In genomic region chr11:96218013-96218412, GRCh38 we compare ENCODE assay signal across 22 cellular contexts.
DNase-seq lines count a peak whose midpoint lies in the region; ATAC-seq and TF ChIP-seq lines count a peak whose summit lies in the region.
"Had no signal": no experiment of that assay in that cellular context is flagged by ENCODE, and none has a peak within 500 bp of the region (broad histone marks: within the 10 kb centered on the region; RNA-seq: fewer than 3 reads in every experiment).

No MANE protein-coding gene starts in this region.

- H3K4ac ChIP-seq in IMR-90 (ENCODE audit: low read depth, low read length) (no peak overlapping the region), trophoblast cell (ENCODE audit: low read depth, low read length) (peak overlapping the region; percentile 6)

- no peak overlapping the region for H3K27ac ChIP-seq in IMR-90 (ENCODE audit: insufficient read depth, low read length)
- peak overlapping the region; percentile 78 for H3K27ac ChIP-seq in trophoblast cell (ENCODE audit: low read depth, low read length)
- H3K27ac ChIP-seq: A549, C4-2B, foreskin keratinocyte had no signal

- H3K9ac ChIP-seq in IMR-90 (ENCODE audit: low read depth, low read length), result no peak overlapping the region
- no peak overlapping the region for H3K9ac ChIP-seq in trophoblast cell (ENCODE audit: low read length)

- ATAC-seq in IMR-90 (ENCODE audit: low read depth), result no peak
- no peak for ATAC-seq in central memory CD8-positive, alpha-beta T cell (replicated peaks; ENCODE audit: extremely low read depth, poor library complexity, severe bottlenecking)
- ATAC-seq in sciatic nerve, result no peak
- ATAC-seq: A549; activated T-helper 17 cell treated with anti-CD3 and anti-CD28 coated beads, Interleukin-2, amount 50 U/mL, for 72 hours; foreskin keratinocyte; GM12878 had no signal

- no peak overlapping the region for H4K12ac ChIP-seq in trophoblast cell (ENCODE audit: low read depth, low read length)

- H3K9me3 ChIP-seq in IMR-90 (ENCODE audit: control insufficient read depth, insufficient read depth, low read length) (no peaks in the 10 kb centered on the region), trophoblast cell (ENCODE audit: insufficient read depth, low read depth, low read length) (no peaks in the 10 kb centered on the region)
- H3K9me3 ChIP-seq: A549 had no signal

- H3K14ac ChIP-seq in IMR-90 (replicated peaks; ENCODE audit: low read depth, low read length), result no peak overlapping the region
- no peak overlapping the region for H3K14ac ChIP-seq in trophoblast cell (ENCODE audit: low read length)

- in situ Hi-C loops in IMR-90 (cut with MboI; ENCODE audit: low sequenced_read_pairs), result no loop called here

- H3K4me2 ChIP-seq in IMR-90 (ENCODE audit: low read depth, low read length), result 0 out of 2 replicates have a peak overlapping the region, but pooled peaks have one; percentile 2
- no peak overlapping the region for H3K4me2 ChIP-seq in trophoblast cell (ENCODE audit: low read length)
- H3K4me2 ChIP-seq: A549 had no signal

- no peak for TF ChIP-seq CTCF in IMR-90 (conservative IDR thresholded peaks at IDR 0.05; ENCODE audit: low read depth, low read length)

- H4K8ac ChIP-seq in IMR-90 (ENCODE audit: low read depth in 2 of 2, low read length in 2 of 2), result no peak overlapping the region
- no peak overlapping the region for H4K8ac ChIP-seq in trophoblast cell (ENCODE audit: low read depth, low read length)

- intact Hi-C loops in activated CD4-positive, alpha-beta memory T cell treated with anti-CD3 and anti-CD28 coated beads for 36 hours (cut with micrococcal nuclease), result no loop called here
- intact Hi-C loops in IMR-90 (cut with micrococcal nuclease) (loop anchor here (10.0 kb wide), 1 partner anchor 163 kb away; no protein-coding TSS in a partner anchor), sciatic nerve (cut with DNase I) (no loop called here)

- H3K18ac ChIP-seq in IMR-90 (ENCODE audit: low read depth, low read length) (no peak overlapping the region), trophoblast cell (ENCODE audit: low read length) (no peak overlapping the region)

- H3K27me3 ChIP-seq in IMR-90 (ENCODE audit: control insufficient read depth, insufficient read depth, low read length), result no peaks in the 10 kb centered on the region
- H3K27me3 ChIP-seq in trophoblast cell (ENCODE audit: insufficient read depth, low read length), result no peaks in the 10 kb centered on the region
- H3K27me3 ChIP-seq: foreskin keratinocyte had no signal

- H3K56ac ChIP-seq in IMR-90 (ENCODE audit: extremely low read depth, insufficient read depth, low read length), result no peak overlapping the region

- H4K5ac ChIP-seq in IMR-90 (ENCODE audit: low read depth, low read length), result no peak overlapping the region

- H3K4me1 ChIP-seq in IMR-90 (ENCODE audit: control insufficient read depth, insufficient read depth, low read length), result peaks cover 34% of the 10 kb centered on the region
- peaks cover 15 to 31% of the 10 kb centered on the region in 2 experiments for H3K4me1 ChIP-seq in trophoblast cell (ENCODE audit: control insufficient read depth in 1 of 2, insufficient read depth in 2 of 2, low read length in 2 of 2)

- peak overlapping the region; percentile 20 for H2BK5ac ChIP-seq in IMR-90 (ENCODE audit: low read depth, low read length, poor library complexity, severe bottlenecking)
- peak overlapping the region; percentile 45 for H2BK5ac ChIP-seq in trophoblast cell (ENCODE audit: low read depth, low read length, poor library complexity)

- H3K79me1 ChIP-seq in IMR-90 (ENCODE audit: low read depth in 1 of 2, low read length in 2 of 2) (peaks cover 28 to 76% of the 10 kb centered on the region in 2 experiments), trophoblast cell (ENCODE audit: low read length) (peaks cover 43% of the 10 kb centered on the region)

- POLR2A ChIA-PET in activated CD4-positive, alpha-beta memory T cell treated with anti-CD3 and anti-CD28 coated beads for 36 hours (lab: Charles Lee), result interaction anchor here (1.0 kb wide), 1 partner anchor 12 kb away, joined by 3 read pairs; no protein-coding TSS in a partner anchor
- POLR2A ChIA-PET in activated CD4-positive, alpha-beta memory T cell treated with anti-CD3 and anti-CD28 coated beads, Interleukin-2, amount 10 ng/mL, durations not matched to agents 7 days and 5 days (lab: Charles Lee), result interaction anchor here (1.2 kb wide), 1 partner anchor 20 kb away, joined by 3 read pairs; no protein-coding TSS in a partner anchor
- POLR2A ChIA-PET in IMR-90 (lab: Charles Lee; ENCODE audit: unreplicated experiment), result no interaction called here

- DNase-seq in activated CD4-positive, alpha-beta memory T cell treated with anti-CD3 and anti-CD28 coated beads for 36 hours, result no peak
- DNase-seq in activated CD4-positive, alpha-beta memory T cell treated with anti-CD3 and anti-CD28 coated beads, Interleukin-2, amount 10 ng/mL, durations not matched to agents 7 days and 5 days, result no peak
- DNase-seq in IMR-90 (no peak), trophoblast cell (no peak), retina (no peak), Ammon's horn (ENCODE audit: low spot score) (no peak), sciatic nerve (ENCODE audit: low spot score) (no peak)
- DNase-seq in central memory CD8-positive, alpha-beta T cell (ENCODE audit: low spot score in 2 of 2), result no peak
- DNase-seq: activated CD8-positive, alpha-beta memory T cell treated with anti-CD3 and anti-CD28 coated beads for 24 hours; DMS153; foreskin keratinocyte; GF-D8; midbrain; NCI-H1092 treated with DMSO at 0.1 percent for 48 hours; NCI-H2081; NCI-H526; SIG-M5; stimulated activated naive CD4-positive, alpha-beta T cell had no signal

- peak overlapping the region; percentile 23 for H3K27ac Mint-ChIP-seq in activated CD4-positive, alpha-beta memory T cell treated with anti-CD3 and anti-CD28 coated beads for 36 hours
- H3K27ac Mint-ChIP-seq in activated CD4-positive, alpha-beta memory T cell treated with anti-CD3 and anti-CD28 coated beads, Interleukin-2, amount 10 ng/mL, durations not matched to agents 7 days and 5 days, result no peak overlapping the region
- peak overlapping the region; percentile 44 for H3K27ac Mint-ChIP-seq in central memory CD8-positive, alpha-beta T cell (ENCODE audit: low read depth)

- no peaks in the 10 kb centered on the region for H3K27me3 Mint-ChIP-seq in activated CD4-positive, alpha-beta memory T cell treated with anti-CD3 and anti-CD28 coated beads for 36 hours
- H3K27me3 Mint-ChIP-seq in activated CD4-positive, alpha-beta memory T cell treated with anti-CD3 and anti-CD28 coated beads, Interleukin-2, amount 10 ng/mL, durations not matched to agents 7 days and 5 days, result no peaks in the 10 kb centered on the region
- no peaks in the 10 kb centered on the region for H3K27me3 Mint-ChIP-seq in central memory CD8-positive, alpha-beta T cell
- H3K27me3 Mint-ChIP-seq: activated T-helper 17 cell treated with anti-CD3 and anti-CD28 coated beads, Interleukin-2, amount 50 U/mL, for 72 hours had no signal

- no peak overlapping the region for H2BK20ac ChIP-seq in IMR-90 (ENCODE audit: low read depth, low read length)

- H2AFZ ChIP-seq in IMR-90 (replicated peaks; ENCODE audit: low read length, poor library complexity) (no peak overlapping the region), trophoblast cell (ENCODE audit: insufficient read depth, low read length, poor library complexity) (no peak overlapping the region)

- no peak for TF ChIP-seq RAD21 in IMR-90 (IDR thresholded peaks at IDR 0.05; ENCODE audit: low read length)

- H2BK15ac ChIP-seq in IMR-90 (ENCODE audit: low read depth, low read length), result no peak overlapping the region

- H4K91ac ChIP-seq in IMR-90 (ENCODE audit: insufficient read depth, low read depth, low read length) (peak overlapping the region; percentile 17; the same call in 1 of the 2 replicates), trophoblast cell (ENCODE audit: low read depth, low read length) (peak overlapping the region; percentile 70)

- peak overlapping the region; percentile 46; the same call in 1 of the 2 replicates for H2AK5ac ChIP-seq in IMR-90 (ENCODE audit: low read depth, low read length)
- no peak overlapping the region for H2AK5ac ChIP-seq in trophoblast cell (ENCODE audit: low read length)

- CTCF ChIA-PET in activated CD4-positive, alpha-beta memory T cell treated with anti-CD3 and anti-CD28 coated beads for 36 hours (lab: Charles Lee), result no interaction called here
- CTCF ChIA-PET in activated CD4-positive, alpha-beta memory T cell treated with anti-CD3 and anti-CD28 coated beads, Interleukin-2, amount 10 ng/mL, durations not matched to agents 7 days and 5 days (lab: Charles Lee), result no interaction called here
- CTCF ChIA-PET in IMR-90 (lab: Yijun Ruan, JAX), result interaction anchor here (0.5 to 0.9 kb wide), 3 partner anchors 10 to 95 kb away, joined by 3 read pairs; no protein-coding TSS in a partner anchor

- H4K20me1 ChIP-seq in IMR-90 (ENCODE audit: insufficient read depth, low read length), result no peaks in the 10 kb centered on the region

- H3K36me3 ChIP-seq in IMR-90 (ENCODE audit: control insufficient read depth, insufficient read depth, low read length), result no peaks in the 10 kb centered on the region
- H3K36me3 ChIP-seq in trophoblast cell (ENCODE audit: control insufficient read depth in 1 of 2, insufficient read depth in 2 of 2, low read length in 2 of 2), result no peaks in the 10 kb centered on the region

- H2BK120ac ChIP-seq in IMR-90 (ENCODE audit: low read depth, low read length) (no peak overlapping the region), trophoblast cell (ENCODE audit: insufficient read depth, low read length, poor library complexity) (peak overlapping the region; percentile 25)

- H3K36me3 Mint-ChIP-seq in activated CD4-positive, alpha-beta memory T cell treated with anti-CD3 and anti-CD28 coated beads for 36 hours, result peaks cover 2% of the 10 kb centered on the region
- peaks cover 13% of the 10 kb centered on the region for H3K36me3 Mint-ChIP-seq in activated CD4-positive, alpha-beta memory T cell treated with anti-CD3 and anti-CD28 coated beads, Interleukin-2, amount 10 ng/mL, durations not matched to agents 7 days and 5 days (ENCODE audit: low read depth)
- H3K36me3 Mint-ChIP-seq in central memory CD8-positive, alpha-beta T cell (ENCODE audit: insufficient read depth), result peaks cover 5% of the 10 kb centered on the region

- no peak overlapping the region for H3K4me3 ChIP-seq in IMR-90 (ENCODE audit: insufficient read depth, low read depth, low read length)
- no peak overlapping the region for H3K4me3 ChIP-seq in trophoblast cell (ENCODE audit: low read depth, low read length)
- H3K4me3 ChIP-seq: A549, GM12878 had no signal

- H2BK12ac ChIP-seq in trophoblast cell (ENCODE audit: low read length), result no peak overlapping the region

- dilution Hi-C loops in IMR-90 (cut with HindIII; ENCODE audit: low sequenced_read_pairs, unreplicated experiment), result no loop called here

- peaks cover 4% of the 10 kb centered on the region for H3K79me2 ChIP-seq in trophoblast cell (ENCODE audit: control insufficient read depth, insufficient read depth, low read length, poor library complexity)

- H3K23ac ChIP-seq in IMR-90 (ENCODE audit: low read depth, low read length), result no peak overlapping the region
- no peak overlapping the region for H3K23ac ChIP-seq in trophoblast cell (ENCODE audit: low read length)

- peaks cover 82% of the 10 kb centered on the region for H3K4me1 Mint-ChIP-seq in activated CD4-positive, alpha-beta memory T cell treated with anti-CD3 and anti-CD28 coated beads for 36 hours (ENCODE audit: low read depth)
- peaks cover 68% of the 10 kb centered on the region for H3K4me1 Mint-ChIP-seq in activated CD4-positive, alpha-beta memory T cell treated with anti-CD3 and anti-CD28 coated beads, Interleukin-2, amount 10 ng/mL, durations not matched to agents 7 days and 5 days
- peaks cover 57% of the 10 kb centered on the region for H3K4me1 Mint-ChIP-seq in central memory CD8-positive, alpha-beta T cell

- peaks cover 26% of the 10 kb centered on the region for H3K9me1 ChIP-seq in IMR-90 (ENCODE audit: insufficient read depth, low read length)

- no CpG with 5 or more reads among the region's 6 CpGs for WGBS in IMR-90 (ENCODE audit: extremely low coverage in 2 of 2, insufficient read length in 1 of 2), 2 experiments
- WGBS in trophoblast cell (ENCODE audit: extremely low coverage, insufficient coverage, insufficient read length), result no CpG with 5 or more reads among the region's 6 CpGs

- BruUV-seq in IMR-90 (replicated peaks; lab: Mats Ljungman, UMichigan), result no TSS peak

- no peak for TF ChIP-seq POLR2A in IMR-90 (IDR thresholded peaks at IDR 0.05; ENCODE audit: low read depth, low read length)

- H2AK9ac ChIP-seq in IMR-90 (replicated peaks; ENCODE audit: low read depth, low read length, poor library complexity), result no peak overlapping the region

- no peak overlapping the region for H3K4me3 Mint-ChIP-seq in activated CD4-positive, alpha-beta memory T cell treated with anti-CD3 and anti-CD28 coated beads for 36 hours
- no peak overlapping the region for H3K4me3 Mint-ChIP-seq in activated CD4-positive, alpha-beta memory T cell treated with anti-CD3 and anti-CD28 coated beads, Interleukin-2, amount 10 ng/mL, durations not matched to agents 7 days and 5 days
- no peak overlapping the region for H3K4me3 Mint-ChIP-seq in central memory CD8-positive, alpha-beta T cell

- H3K9me3 Mint-ChIP-seq in activated CD4-positive, alpha-beta memory T cell treated with anti-CD3 and anti-CD28 coated beads for 36 hours, result no peaks in the 10 kb centered on the region
- no peaks in the 10 kb centered on the region for H3K9me3 Mint-ChIP-seq in activated CD4-positive, alpha-beta memory T cell treated with anti-CD3 and anti-CD28 coated beads, Interleukin-2, amount 10 ng/mL, durations not matched to agents 7 days and 5 days
- H3K9me3 Mint-ChIP-seq in central memory CD8-positive, alpha-beta T cell, result no peaks in the 10 kb centered on the region
- H3K9me3 Mint-ChIP-seq: activated T-helper 17 cell treated with anti-CD3 and anti-CD28 coated beads, Interleukin-2, amount 50 U/mL, for 72 hours had no signal
